In the genomic region with DNA sequence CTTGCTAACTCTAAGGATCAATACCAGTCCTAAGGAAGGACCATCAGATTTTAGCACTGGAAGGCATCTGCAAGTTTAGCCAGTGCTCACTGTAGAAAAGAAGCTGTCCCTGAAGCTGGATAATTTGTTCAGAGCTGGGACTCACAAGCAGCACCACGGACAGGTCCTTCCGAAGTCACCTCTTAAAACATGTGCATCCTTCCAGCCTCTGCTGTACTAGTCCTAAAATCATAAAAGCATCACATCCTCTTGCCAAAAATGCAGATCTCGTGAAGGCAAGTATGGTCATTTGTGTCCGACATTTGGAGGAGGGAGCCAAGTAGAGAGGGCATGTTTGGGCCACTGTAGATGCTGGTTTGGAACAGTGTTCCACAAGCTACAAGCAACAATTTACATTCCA, we compare ENCODE assay signal across 1 cellular context.
TF ChIP-seq lines count a peak whose summit lies in the region.

No MANE protein-coding gene starts in this region.

TF ChIP-seq in HEK293, 187 proteins besides CTCF, POLR2A, EP300 and RAD21 (continued from another document):
- TF ChIP-seq, protein P1, sequence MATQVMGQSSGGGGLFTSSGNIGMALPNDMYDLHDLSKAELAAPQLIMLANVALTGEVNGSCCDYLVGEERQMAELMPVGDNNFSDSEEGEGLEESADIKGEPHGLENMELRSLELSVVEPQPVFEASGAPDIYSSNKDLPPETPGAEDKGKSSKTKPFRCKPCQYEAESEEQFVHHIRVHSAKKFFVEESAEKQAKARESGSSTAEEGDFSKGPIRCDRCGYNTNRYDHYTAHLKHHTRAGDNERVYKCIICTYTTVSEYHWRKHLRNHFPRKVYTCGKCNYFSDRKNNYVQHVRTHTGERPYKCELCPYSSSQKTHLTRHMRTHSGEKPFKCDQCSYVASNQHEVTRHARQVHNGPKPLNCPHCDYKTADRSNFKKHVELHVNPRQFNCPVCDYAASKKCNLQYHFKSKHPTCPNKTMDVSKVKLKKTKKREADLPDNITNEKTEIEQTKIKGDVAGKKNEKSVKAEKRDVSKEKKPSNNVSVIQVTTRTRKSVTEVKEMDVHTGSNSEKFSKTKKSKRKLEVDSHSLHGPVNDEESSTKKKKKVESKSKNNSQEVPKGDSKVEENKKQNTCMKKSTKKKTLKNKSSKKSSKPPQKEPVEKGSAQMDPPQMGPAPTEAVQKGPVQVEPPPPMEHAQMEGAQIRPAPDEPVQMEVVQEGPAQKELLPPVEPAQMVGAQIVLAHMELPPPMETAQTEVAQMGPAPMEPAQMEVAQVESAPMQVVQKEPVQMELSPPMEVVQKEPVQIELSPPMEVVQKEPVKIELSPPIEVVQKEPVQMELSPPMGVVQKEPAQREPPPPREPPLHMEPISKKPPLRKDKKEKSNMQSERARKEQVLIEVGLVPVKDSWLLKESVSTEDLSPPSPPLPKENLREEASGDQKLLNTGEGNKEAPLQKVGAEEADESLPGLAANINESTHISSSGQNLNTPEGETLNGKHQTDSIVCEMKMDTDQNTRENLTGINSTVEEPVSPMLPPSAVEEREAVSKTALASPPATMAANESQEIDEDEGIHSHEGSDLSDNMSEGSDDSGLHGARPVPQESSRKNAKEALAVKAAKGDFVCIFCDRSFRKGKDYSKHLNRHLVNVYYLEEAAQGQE (tag by site-specific recombination; IDR thresholded peaks at IDR 0.05): peak; percentile 69
